In genomic region chr17:6910987-6911603, GRCh38 we compare ENCODE assay signal across 8 cellular contexts.
DNase-seq lines count a peak whose midpoint lies in the region; ATAC-seq and TF ChIP-seq lines count a peak whose summit lies in the region.

No MANE protein-coding gene starts in this region.

- peak; percentile 55 for DNase-seq in AG10803 (ENCODE audit: low read depth)
- DNase-seq in HCEC 1CT: peak; percentile 58
- DNase-seq in RPMI7951 (ENCODE audit: low read depth): peak; percentile 43
- peak; percentile 26 to 71 for DNase-seq in fibroblast of lung (ENCODE audit: low read depth in 2 of 2)
- DNase-seq in gastrocnemius medialis: no peak
- no peak for DNase-seq in activated gamma-delta T cell (lab: John Stamatoyannopoulos, UW)

- in situ Hi-C loops in gastrocnemius medialis (cut with MboI; ENCODE audit: low sequenced_read_pairs in 4 of 4): loop anchor here (5.0 to 25.0 kb wide), 3 partner anchors 91 to 251 kb away; no protein-coding TSS in a partner anchor

- H3K9me3 ChIP-seq in fibroblast of lung (ENCODE audit: control insufficient read depth, insufficient read depth, low read depth, low read length) (no peaks in the 10 kb centered on the region), gastrocnemius medialis (no peaks in the 10 kb centered on the region)

- H3K4me1 ChIP-seq in fibroblast of lung (ENCODE audit: control insufficient read depth, extremely low read depth, insufficient read depth, low read length) (peaks cover 2% of the 10 kb centered on the region), gastrocnemius medialis (peaks cover 0 to 6% of the 10 kb centered on the region in 2 donors)

- peak; percentile 81 for TF ChIP-seq CTCF in AG10803 (conservative IDR thresholded peaks at IDR 0.05; ENCODE audit: low read length)
- peak; percentile 51 to 76 for TF ChIP-seq CTCF in fibroblast of lung (conservative IDR thresholded peaks at IDR 0.05 in 1 of 2, IDR thresholded peaks at IDR 0.05 in 1 of 2; ENCODE audit: low read depth in 1 of 2, low read length in 2 of 2)
- peak in 3 of 5 experiments; percentile 43 to 54 (median 46) for TF ChIP-seq CTCF in gastrocnemius medialis (IDR thresholded peaks at IDR 0.05 in 4 of 5, conservative IDR thresholded peaks at IDR 0.05 in 1 of 5)

- intact Hi-C loops in gastrocnemius medialis (cut with DNase I; ENCODE audit: low total_unique reads): no loop called here

- H3K79me2 ChIP-seq in fibroblast of lung (ENCODE audit: control insufficient read depth, insufficient read depth, low read length): no peaks in the 10 kb centered on the region

- no peaks in the 10 kb centered on the region for H3K36me3 ChIP-seq in fibroblast of lung (ENCODE audit: control insufficient read depth, insufficient read depth, low read length)
- H3K36me3 ChIP-seq in gastrocnemius medialis: no peaks in the 10 kb centered on the region

- H3K4me3 ChIP-seq in AG10803 (ENCODE audit: low read length) (no peak overlapping the region), fibroblast of lung (replicated peaks in 1 of 4; ENCODE audit: control extremely low read depth in 1 of 4, insufficient read depth in 1 of 4, low read depth in 3 of 4, low read length in 4 of 4) (no peak overlapping the region), gastrocnemius medialis (no peak overlapping the region)

- no peak overlapping the region for H3K27ac ChIP-seq in fibroblast of lung (ENCODE audit: insufficient read depth, low read length)
- H3K27ac ChIP-seq in gastrocnemius medialis: no peak overlapping the region

- no peak overlapping the region for H3K4me2 ChIP-seq in fibroblast of lung (ENCODE audit: extremely low read depth, insufficient read depth, low read length)

- no peak for TF ChIP-seq POLR2A in gastrocnemius medialis (IDR thresholded peaks at IDR 0.05)

- no peaks in the 10 kb centered on the region for H4K20me1 ChIP-seq in fibroblast of lung (ENCODE audit: control insufficient read depth, extremely low read depth, insufficient read depth, low read length)

- H2AFZ ChIP-seq in fibroblast of lung (ENCODE audit: low read length): no peak overlapping the region

- no peak overlapping the region for H3K9ac ChIP-seq in fibroblast of lung (ENCODE audit: insufficient read depth, low read length)

- ATAC-seq in gastrocnemius medialis: no peak
- no peak for ATAC-seq in HG02678 (IDR thresholded peaks at IDR 0.05; ENCODE audit: unreplicated experiment)
- no peak for ATAC-seq in HG02763 (IDR thresholded peaks at IDR 0.05; ENCODE audit: unreplicated experiment)

- H3K27me3 ChIP-seq in fibroblast of lung (ENCODE audit: control insufficient read depth, insufficient read depth, low read length) (peaks cover 3% of the 10 kb centered on the region), gastrocnemius medialis (no peaks in the 10 kb centered on the region)

Comparison
In these comparisons a context has a peak if more than half of its experiments do, and no peak if none do; other contexts are left out.
1. DNase-seq: peak in AG10803 (single experiment), HCEC 1CT (single experiment), RPMI7951 (single experiment) and fibroblast of lung (2 of 2); none in gastrocnemius medialis (0 of 2) and activated gamma-delta T cell (single experiment).
2. Peak in every context shown above with its lines, with median percentiles within 50 percentile points of each other: CTCF ChIP-seq.